Comparison of ENCODE assay signal across 1 cellular context in the genomic region with DNA sequence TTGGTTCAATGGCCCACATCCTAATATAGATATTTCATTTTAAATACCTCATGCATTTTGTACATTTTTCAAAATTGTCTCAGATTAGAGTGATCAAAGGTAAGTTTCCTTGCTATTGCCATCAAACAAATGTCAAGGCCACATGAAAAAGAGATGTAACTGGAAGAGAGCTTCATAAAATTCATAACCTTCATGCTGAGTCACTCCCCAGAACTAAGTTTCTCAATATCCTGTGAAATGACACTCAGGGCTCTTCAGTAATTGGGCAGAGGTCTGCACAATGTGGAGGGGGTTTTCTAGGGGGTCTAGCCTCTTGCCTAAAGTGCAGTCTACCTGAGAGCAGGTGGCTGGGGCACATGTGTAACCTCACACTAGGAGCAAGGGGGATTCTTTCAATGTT.
TF ChIP-seq lines count a peak whose summit lies in the region.

No MANE protein-coding gene starts in this region.

TF ChIP-seq in HCT116, 20 proteins besides CTCF, POLR2A, EP300 and RAD21:
- TF ChIP-seq, protein P1, sequence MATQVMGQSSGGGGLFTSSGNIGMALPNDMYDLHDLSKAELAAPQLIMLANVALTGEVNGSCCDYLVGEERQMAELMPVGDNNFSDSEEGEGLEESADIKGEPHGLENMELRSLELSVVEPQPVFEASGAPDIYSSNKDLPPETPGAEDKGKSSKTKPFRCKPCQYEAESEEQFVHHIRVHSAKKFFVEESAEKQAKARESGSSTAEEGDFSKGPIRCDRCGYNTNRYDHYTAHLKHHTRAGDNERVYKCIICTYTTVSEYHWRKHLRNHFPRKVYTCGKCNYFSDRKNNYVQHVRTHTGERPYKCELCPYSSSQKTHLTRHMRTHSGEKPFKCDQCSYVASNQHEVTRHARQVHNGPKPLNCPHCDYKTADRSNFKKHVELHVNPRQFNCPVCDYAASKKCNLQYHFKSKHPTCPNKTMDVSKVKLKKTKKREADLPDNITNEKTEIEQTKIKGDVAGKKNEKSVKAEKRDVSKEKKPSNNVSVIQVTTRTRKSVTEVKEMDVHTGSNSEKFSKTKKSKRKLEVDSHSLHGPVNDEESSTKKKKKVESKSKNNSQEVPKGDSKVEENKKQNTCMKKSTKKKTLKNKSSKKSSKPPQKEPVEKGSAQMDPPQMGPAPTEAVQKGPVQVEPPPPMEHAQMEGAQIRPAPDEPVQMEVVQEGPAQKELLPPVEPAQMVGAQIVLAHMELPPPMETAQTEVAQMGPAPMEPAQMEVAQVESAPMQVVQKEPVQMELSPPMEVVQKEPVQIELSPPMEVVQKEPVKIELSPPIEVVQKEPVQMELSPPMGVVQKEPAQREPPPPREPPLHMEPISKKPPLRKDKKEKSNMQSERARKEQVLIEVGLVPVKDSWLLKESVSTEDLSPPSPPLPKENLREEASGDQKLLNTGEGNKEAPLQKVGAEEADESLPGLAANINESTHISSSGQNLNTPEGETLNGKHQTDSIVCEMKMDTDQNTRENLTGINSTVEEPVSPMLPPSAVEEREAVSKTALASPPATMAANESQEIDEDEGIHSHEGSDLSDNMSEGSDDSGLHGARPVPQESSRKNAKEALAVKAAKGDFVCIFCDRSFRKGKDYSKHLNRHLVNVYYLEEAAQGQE (IDR thresholded peaks at IDR 0.05; ENCODE audit: low read depth) = no peak
- TF ChIP-seq TCF7L2 (IDR thresholded peaks at IDR 0.05; ENCODE audit: borderline replicate concordance, extremely low read depth, insufficient read depth, insufficient read length) = peak; percentile 64
